Comparison of ENCODE assay signal across 8 cellular contexts in genomic region chr6:160455484-160456213, GRCh38.
DNase-seq lines count a peak whose midpoint lies in the region; ATAC-seq and TF ChIP-seq lines count a peak whose summit lies in the region.

No MANE protein-coding gene starts in this region.

- H3K36me3 Mint-ChIP-seq in activated CD4-positive, alpha-beta T cell treated with anti-CD3 and anti-CD28 coated beads for 36 hours (ENCODE audit: low read depth) = no peaks in the 10 kb centered on the region

- H3K4me3 Mint-ChIP-seq in activated CD4-positive, alpha-beta T cell treated with anti-CD3 and anti-CD28 coated beads for 36 hours = no peak overlapping the region

- H3K27me3 Mint-ChIP-seq in activated CD4-positive, alpha-beta T cell treated with anti-CD3 and anti-CD28 coated beads for 36 hours = peaks cover 15% of the 10 kb centered on the region

- CTCF ChIA-PET in activated CD4-positive, alpha-beta T cell treated with anti-CD3 and anti-CD28 coated beads for 36 hours (lab: Charles Lee) = interaction anchor here (0.5 to 2.1 kb wide), 22 partner anchors 8 to 636 kb away, joined by 3 to 25 read pairs (median 3); no protein-coding TSS in a partner anchor

- H3K4me1 ChIP-seq in colonic mucosa (no peaks in the 10 kb centered on the region), lower lobe of right lung (no peaks in the 10 kb centered on the region)

- DNase-seq in DMS 273 (lab: John Stamatoyannopoulos, UW; ENCODE audit: unreplicated experiment) (peak; percentile 73), DMS 273 treated with DMSO at 0.1 percent for 48 hours (lab: John Stamatoyannopoulos, UW) (no peak), HFF-Myc (ENCODE audit: extremely low read depth, low read depth) (no peak), NCI-H1105 treated with DMSO at 0.1 percent for 48 hours (lab: John Stamatoyannopoulos, UW) (peak; percentile 68), colonic mucosa (peak; percentile 68), lower lobe of right lung (peak; percentile 55)
- peak; percentile 76 for DNase-seq in activated CD4-positive, alpha-beta T cell treated with anti-CD3 and anti-CD28 coated beads for 36 hours
- DNase-seq in stimulated activated CD4-positive, alpha-beta T cell treated with anti-CD3 and anti-CD28 coated beads, TNF-alpha, amount 100 ng/mL, for 24 hours (ENCODE audit: low read depth in 3 of 3) = peak; percentile 53 to 58 (median 54)

- intact Hi-C loops in activated CD4-positive, alpha-beta T cell treated with anti-CD3 and anti-CD28 coated beads for 36 hours (cut with DNase I, micrococcal nuclease) = loop anchor here (1.0 to 5.0 kb wide), 6 partner anchors 80 to 593 kb away; no protein-coding TSS in a partner anchor
- intact Hi-C loops in colonic mucosa (cut with DNase I) (loop anchor here (2.0 to 10.0 kb wide), 4 partner anchors 151 to 593 kb away; no protein-coding TSS in a partner anchor), lower lobe of right lung (cut with DNase I) (no loop called here)

- POLR2A ChIA-PET in activated CD4-positive, alpha-beta T cell treated with anti-CD3 and anti-CD28 coated beads for 36 hours (lab: Charles Lee) = no interaction called here

- H3K9me3 Mint-ChIP-seq in activated CD4-positive, alpha-beta T cell treated with anti-CD3 and anti-CD28 coated beads for 36 hours (ENCODE audit: low read depth) = no peaks in the 10 kb centered on the region

- H3K27me3 ChIP-seq in colonic mucosa = no peaks in the 10 kb centered on the region
- H3K27me3 ChIP-seq in lower lobe of right lung (ENCODE audit: low read depth) = no peaks in the 10 kb centered on the region

- H3K9me3 ChIP-seq in colonic mucosa (no peaks in the 10 kb centered on the region), lower lobe of right lung (no peaks in the 10 kb centered on the region)

- no peak overlapping the region for H3K27ac Mint-ChIP-seq in activated CD4-positive, alpha-beta T cell treated with anti-CD3 and anti-CD28 coated beads for 36 hours

- H3K36me3 ChIP-seq in colonic mucosa = no peaks in the 10 kb centered on the region
- H3K36me3 ChIP-seq in lower lobe of right lung = no peaks in the 10 kb centered on the region

- TF ChIP-seq CTCF in HFF-Myc (IDR thresholded peaks at IDR 0.05; ENCODE audit: low read depth, low read length, missing control alignments) = peak; percentile 86
- peak; percentile 98 for TF ChIP-seq CTCF in colonic mucosa (IDR thresholded peaks at IDR 0.05)
- TF ChIP-seq CTCF in lower lobe of right lung (IDR thresholded peaks at IDR 0.05) = peak; percentile 93

- H3K27ac ChIP-seq in colonic mucosa (no peak overlapping the region), lower lobe of right lung (no peak overlapping the region)

- peak overlapping the region in 1 of 2 donors; percentile 27 for H3K9ac ChIP-seq in colonic mucosa (ENCODE audit: low read depth in 2 of 2, low read length in 2 of 2)

- peak; percentile 87 for ATAC-seq in activated CD4-positive, alpha-beta T cell treated with anti-CD3 and anti-CD28 coated beads for 36 hours
- ATAC-seq in lower lobe of right lung = peak; percentile 84 to 89

- H3K4me1 Mint-ChIP-seq in activated CD4-positive, alpha-beta T cell treated with anti-CD3 and anti-CD28 coated beads for 36 hours = peaks cover 25% of the 10 kb centered on the region

- H3K4me3 ChIP-seq in HFF-Myc (replicated peaks; ENCODE audit: low read depth, low read length) = peak overlapping the region; percentile 12; the same call in 1 of the 2 replicates
- no peak overlapping the region for H3K4me3 ChIP-seq in colonic mucosa
- H3K4me3 ChIP-seq in lower lobe of right lung = no peak overlapping the region

Comparison
In these comparisons a context has a peak if more than half of its experiments do, and no peak if none do; other contexts are left out.
1. DNase-seq: peak in DMS 273 (single experiment), NCI-H1105 treated with DMSO at 0.1 percent for 48 hours (single experiment), activated CD4-positive, alpha-beta T cell treated with anti-CD3 and anti-CD28 coated beads for 36 hours (single experiment), colonic mucosa (single experiment), lower lobe of right lung (single experiment) and stimulated activated CD4-positive, alpha-beta T cell treated with anti-CD3 and anti-CD28 coated beads, TNF-alpha, amount 100 ng/mL, for 24 hours (3 of 3); none in DMS 273 treated with DMSO at 0.1 percent for 48 hours (single experiment) and HFF-Myc (single experiment).
2. Peak in every context shown above with its lines, with median percentiles within 50 percentile points of each other: CTCF ChIP-seq.